In the genomic region with DNA sequence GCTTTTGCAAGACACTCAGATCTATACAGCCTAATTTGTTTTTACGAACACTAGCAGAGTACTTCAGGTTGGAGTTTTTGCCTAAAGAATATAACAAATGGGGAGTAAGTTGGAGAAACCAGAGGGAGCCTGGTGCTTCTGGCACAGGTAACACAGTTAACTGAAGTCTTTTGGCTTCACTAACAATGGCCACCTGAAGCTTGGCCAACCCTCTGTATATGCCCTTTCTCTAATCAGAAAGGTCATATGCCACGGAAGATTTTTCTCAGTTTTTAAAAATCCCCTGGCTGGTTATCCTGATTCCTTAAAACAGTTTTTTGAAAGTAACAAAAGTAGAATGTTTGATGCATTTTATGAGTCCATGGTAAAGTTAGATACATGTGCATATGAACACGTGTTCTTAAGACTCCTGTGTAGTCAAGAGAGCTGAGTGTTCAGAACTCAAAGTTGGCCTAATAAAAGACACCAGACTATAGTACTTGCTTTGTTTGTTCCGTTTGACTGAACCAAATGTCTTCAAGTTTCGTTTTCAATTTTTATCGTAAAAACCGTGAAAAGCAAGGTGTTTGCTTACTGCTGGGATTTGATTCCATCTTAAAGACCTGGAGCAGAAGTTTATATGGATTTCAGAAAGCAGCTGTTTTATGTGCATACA, we compare ENCODE assay signal across 10 cellular contexts.
A peak's percentile ranks its signal among the peaks of the same experiment; 100 is the strongest.
DNase-seq lines count a peak whose midpoint lies in the region; ATAC-seq, FAIRE-seq and TF ChIP-seq lines count a peak whose summit lies in the region.
"Had no signal": no experiment of that assay in that cellular context is flagged by ENCODE, and none has a peak within 500 bp of the region (broad histone marks: within the 10 kb centered on the region; RNA-seq: fewer than 3 reads in every experiment).

No MANE protein-coding gene starts in this region.

- no peaks in the 10 kb centered on the region for H4K20me1 ChIP-seq in K562 (replicated peaks; ENCODE audit: control insufficient read depth, insufficient read depth, low read length)

- in situ Hi-C loops in K562 (cut with MboI): no loop called here

- no peak overlapping the region for H3K9ac ChIP-seq in K562 (ENCODE audit: insufficient read depth in 1 of 2, low read depth in 2 of 2, low read length in 2 of 2)

- H3K27ac ChIP-seq in K562 (ENCODE audit: extremely low read depth, low read depth, low read length): no peak overlapping the region

- 29% methylated on average over 7 of the region's 7 CpGs for WGBS in K562 (ENCODE audit: insufficient coverage, low coverage, missing lambda C conversion rate)

- TF ChIP-seq RAD21 in K562 (CRISPR knock-in tag; conservative IDR thresholded peaks at IDR 0.05 in 1 of 2, IDR thresholded peaks at IDR 0.05 in 1 of 2): no peak

- H3K4me3 ChIP-seq in K562: no peak overlapping the region
- H3K4me3 ChIP-seq: smooth muscle cell had no signal

- H3K27ac Mint-ChIP-seq in stimulated activated effector memory CD8-positive, alpha-beta T cell treated with anti-CD3 and anti-CD28 coated beads, Interleukin-12 subunit alpha, Interleukin-12 subunit beta, amount 100 ng/mL, for 72 hours: no peak overlapping the region

- BruUV-seq in K562 (replicated peaks; lab: Mats Ljungman, UMichigan): no TSS peak

- H3K4me1 ChIP-seq in K562 (replicated peaks in 1 of 2; ENCODE audit: control insufficient read depth in 2 of 2, insufficient read depth in 2 of 2, low read length in 2 of 2): peaks cover 0 to 5% of the 10 kb centered on the region in 2 experiments; a peak in 1 of 5 replicates

- no peak for TF ChIP-seq EP300 in K562 (IDR thresholded peaks at IDR 0.05; ENCODE audit: low read length)

- POLR2A ChIA-PET in K562 (lab: Yijun Ruan, JAX): no interaction called here

- no peak for TF ChIP-seq CTCF in K562 (IDR thresholded peaks at IDR 0.05 in 2 of 3, conservative IDR thresholded peaks at IDR 0.05 in 1 of 3; ENCODE audit: insufficient read depth in 2 of 3, low read depth in 1 of 3, low read length in 3 of 3)

- intact Hi-C loops in K562 (cut with micrococcal nuclease): no loop called here

- H3K27me3 ChIP-seq in K562 (ENCODE audit: control insufficient read depth in 2 of 2, insufficient read depth in 2 of 2, low read length in 2 of 2): no peaks in the 10 kb centered on the region

- DNase-seq in activated T-cell treated with anti-CD3 and anti-CD28 coated beads, Interleukin-2, amount 50 U/mL, for 4 hours: no peak
- DNase-seq in activated T-cell treated with anti-CD3 and anti-CD28 coated beads, Interleukin-2, amount 50 U/mL, for 1 hour: no peak
- DNase-seq in K562 (ENCODE audit: extremely low read depth in 1 of 4, low spot score in 3 of 4): no peak
- no peak for DNase-seq in stimulated activated effector memory CD8-positive, alpha-beta T cell treated with anti-CD3 and anti-CD28 coated beads, Interleukin-12 subunit alpha, Interleukin-12 subunit beta, amount 100 ng/mL, for 72 hours (ENCODE audit: low spot score in 2 of 2)
- no peak for DNase-seq in SK-N-DZ (ENCODE audit: low spot score)
- no peak for DNase-seq in dedifferentiated amniotic fluid mesenchymal stem cell (ENCODE audit: extremely low spot score)
- no peak for DNase-seq in RCC 7860 (ENCODE audit: low spot score)

- no peaks in the 10 kb centered on the region for H3K9me3 ChIP-seq in K562 (replicated peaks; ENCODE audit: control insufficient read depth, insufficient read depth, low read depth, low read length)

- no peaks in the 10 kb centered on the region for H3K79me2 ChIP-seq in K562 (ENCODE audit: control insufficient read depth, insufficient read depth, low read length)

- no peak for ATAC-seq in activated T-cell treated with anti-CD3 and anti-CD28 coated beads, Interleukin-2, amount 50 U/mL, for 4 hours
- ATAC-seq in HG03469 (IDR thresholded peaks at IDR 0.05; ENCODE audit: unreplicated experiment) (peak; percentile 52), K562 (peak; percentile 42)
- no peak for ATAC-seq in stimulated activated effector memory CD8-positive, alpha-beta T cell treated with anti-CD3 and anti-CD28 coated beads, Interleukin-12 subunit alpha, Interleukin-12 subunit beta, amount 100 ng/mL, for 72 hours
- ATAC-seq: Right ventricle myocardium inferior had no signal

- H3K9me3 Mint-ChIP-seq in activated T-cell treated with anti-CD3 and anti-CD28 coated beads, Interleukin-2, amount 50 U/mL, for 4 hours: no peaks in the 10 kb centered on the region
- H3K9me3 Mint-ChIP-seq in stimulated activated effector memory CD8-positive, alpha-beta T cell treated with anti-CD3 and anti-CD28 coated beads, Interleukin-12 subunit alpha, Interleukin-12 subunit beta, amount 100 ng/mL, for 72 hours: no peaks in the 10 kb centered on the region

- no peak for TF ChIP-seq POLR2A in K562 (conservative IDR thresholded peaks at IDR 0.05)

- H3K9me1 ChIP-seq in K562 (ENCODE audit: control insufficient read depth, insufficient read depth, low read length): no peaks in the 10 kb centered on the region

- no peaks in the 10 kb centered on the region for H3K36me3 Mint-ChIP-seq in activated T-cell treated with anti-CD3 and anti-CD28 coated beads, Interleukin-2, amount 50 U/mL, for 4 hours (ENCODE audit: insufficient read depth)
- H3K36me3 Mint-ChIP-seq in stimulated activated effector memory CD8-positive, alpha-beta T cell treated with anti-CD3 and anti-CD28 coated beads, Interleukin-12 subunit alpha, Interleukin-12 subunit beta, amount 100 ng/mL, for 72 hours: no peaks in the 10 kb centered on the region

- peak overlapping the region; percentile 66 for H2AFZ ChIP-seq in K562 (ENCODE audit: low read depth, low read length)

- peaks cover 24% of the 10 kb centered on the region for H3K4me1 Mint-ChIP-seq in activated T-cell treated with anti-CD3 and anti-CD28 coated beads, Interleukin-2, amount 50 U/mL, for 4 hours (ENCODE audit: low read depth)
- H3K4me1 Mint-ChIP-seq in stimulated activated effector memory CD8-positive, alpha-beta T cell treated with anti-CD3 and anti-CD28 coated beads, Interleukin-12 subunit alpha, Interleukin-12 subunit beta, amount 100 ng/mL, for 72 hours: peaks cover 15% of the 10 kb centered on the region

- CTCF ChIA-PET in K562 (lab: Yijun Ruan, JAX; ENCODE audit: low intra/inter-chr PET ratio): interaction anchor here (0.6 kb wide), 1 partner anchor 166 kb away, joined by 3 read pairs; no protein-coding TSS in a partner anchor

- no peaks in the 10 kb centered on the region for H3K36me3 ChIP-seq in K562 (ENCODE audit: control insufficient read depth, insufficient read depth, low read length)

- H3K4me2 ChIP-seq in K562 (ENCODE audit: insufficient read depth, low read length): no peak overlapping the region
- H3K4me2 ChIP-seq: smooth muscle cell had no signal

- H3K27me3 Mint-ChIP-seq in activated T-cell treated with anti-CD3 and anti-CD28 coated beads, Interleukin-2, amount 50 U/mL, for 4 hours (ENCODE audit: low read depth): no peaks in the 10 kb centered on the region

- H3K4me3 Mint-ChIP-seq in activated T-cell treated with anti-CD3 and anti-CD28 coated beads, Interleukin-2, amount 50 U/mL, for 4 hours: peak overlapping the region; percentile 69
- H3K4me3 Mint-ChIP-seq in stimulated activated effector memory CD8-positive, alpha-beta T cell treated with anti-CD3 and anti-CD28 coated beads, Interleukin-12 subunit alpha, Interleukin-12 subunit beta, amount 100 ng/mL, for 72 hours: peak overlapping the region; percentile 57

- FAIRE-seq in K562 (lab: Jason Lieb, UNC): no peak
- FAIRE-seq in RCC 7860 (lab: Jason Lieb, UNC): no peak

TF ChIP-seq in K562, 482 proteins besides CTCF, POLR2A, EP300 and RAD21 (continues in another document):
- TF ChIP-seq KLF1 (tag; IDR thresholded peaks at IDR 0.05) (no peak), PYGO2 (tag; IDR thresholded peaks at IDR 0.05) (no peak)
- TF ChIP-seq, protein P1, sequence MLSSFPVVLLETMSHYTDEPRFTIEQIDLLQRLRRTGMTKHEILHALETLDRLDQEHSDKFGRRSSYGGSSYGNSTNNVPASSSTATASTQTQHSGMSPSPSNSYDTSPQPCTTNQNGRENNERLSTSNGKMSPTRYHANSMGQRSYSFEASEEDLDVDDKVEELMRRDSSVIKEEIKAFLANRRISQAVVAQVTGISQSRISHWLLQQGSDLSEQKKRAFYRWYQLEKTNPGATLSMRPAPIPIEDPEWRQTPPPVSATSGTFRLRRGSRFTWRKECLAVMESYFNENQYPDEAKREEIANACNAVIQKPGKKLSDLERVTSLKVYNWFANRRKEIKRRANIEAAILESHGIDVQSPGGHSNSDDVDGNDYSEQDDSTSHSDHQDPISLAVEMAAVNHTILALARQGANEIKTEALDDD (IDR thresholded peaks at IDR 0.05): no peak

Comparison
In these comparisons a context has a peak if more than half of its experiments do, and no peak if none do; other contexts are left out.
1. ATAC-seq: peak in HG03469 (single experiment) and K562 (single experiment); none in activated T-cell treated with anti-CD3 and anti-CD28 coated beads, Interleukin-2, amount 50 U/mL, for 4 hours (0 of 2) and stimulated activated effector memory CD8-positive, alpha-beta T cell treated with anti-CD3 and anti-CD28 coated beads, Interleukin-12 subunit alpha, Interleukin-12 subunit beta, amount 100 ng/mL, for 72 hours (single experiment).